In genomic region chr17:72588561-72588960, GRCh38 we compare ENCODE assay signal across 10 cellular contexts.
DNase-seq lines count a peak whose midpoint lies in the region; ATAC-seq and TF ChIP-seq lines count a peak whose summit lies in the region.
"Had no signal": no experiment of that assay in that cellular context is flagged by ENCODE, and none has a peak within 500 bp of the region (broad histone marks: within the 10 kb centered on the region; RNA-seq: fewer than 3 reads in every experiment).

No MANE protein-coding gene starts in this region.

- peak overlapping the region in 3 of 4 donors; percentile 71 to 94 (median 78) for H3K27ac ChIP-seq in Peyer's patch
- H3K27ac ChIP-seq in epithelial cell of prostate, result peak overlapping the region; percentile 88
- H3K27ac ChIP-seq: psoas muscle had no signal

- H3K4me2 ChIP-seq in skeletal muscle satellite cell (ENCODE audit: low read length), result peak overlapping the region; percentile 53

- no peak overlapping the region for H3K9ac ChIP-seq in skeletal muscle satellite cell (ENCODE audit: low read depth, low read length)

- peaks cover 0 to 13% (median 4%) of the 10 kb centered on the region in 4 donors for H3K4me1 ChIP-seq in Peyer's patch
- H3K4me1 ChIP-seq in skeletal muscle satellite cell (ENCODE audit: control insufficient read depth, insufficient read depth, low read length), result peaks cover 34% of the 10 kb centered on the region

- ATAC-seq in HG03342 (IDR thresholded peaks at IDR 0.05; ENCODE audit: unreplicated experiment) (no peak), GM21619 (IDR thresholded peaks at IDR 0.05; ENCODE audit: unreplicated experiment) (no peak)
- ATAC-seq: psoas muscle had no signal

- H3K4me3 ChIP-seq in Peyer's patch, result peak overlapping the region in 2 of 4 donors; percentile 83 to 86
- no peak overlapping the region for H3K4me3 ChIP-seq in skeletal muscle satellite cell (ENCODE audit: low read length)
- H3K4me3 ChIP-seq: psoas muscle had no signal

- DNase-seq in NCI-H146 (lab: John Stamatoyannopoulos, UW) (peak; percentile 40), NCI-H146 treated with DMSO at 0.1 percent for 48 hours (lab: John Stamatoyannopoulos, UW; ENCODE audit: unreplicated experiment) (no peak), Peyer's patch (no peak), epithelial cell of prostate (ENCODE audit: low read depth, low spot score) (no peak), NCI-H526 treated with DMSO at 0.1 percent for 48 hours (lab: John Stamatoyannopoulos, UW) (no peak)
- DNase-seq: NK-92 treated with Interleukin-12 subunit alpha and Interleukin-12 subunit beta, amount 100 ng/mL, for 24 hours; psoas muscle had no signal

- H3K27me3 ChIP-seq in Peyer's patch (no peaks in the 10 kb centered on the region), skeletal muscle satellite cell (ENCODE audit: control insufficient read depth, insufficient read depth, low read length) (no peaks in the 10 kb centered on the region)

- TF ChIP-seq CTCF in Peyer's patch (IDR thresholded peaks at IDR 0.05), result no peak

- H3K9me3 ChIP-seq in Peyer's patch, result no peaks in the 10 kb centered on the region
- no peaks in the 10 kb centered on the region for H3K9me3 ChIP-seq in skeletal muscle satellite cell (replicated peaks; ENCODE audit: low read length)
- H3K9me3 ChIP-seq: psoas muscle had no signal

- TF ChIP-seq POLR2A in Peyer's patch (IDR thresholded peaks at IDR 0.05), result no peak

- H3K36me3 ChIP-seq in Peyer's patch (no peaks in the 10 kb centered on the region), skeletal muscle satellite cell (ENCODE audit: insufficient read depth, low read length) (no peaks in the 10 kb centered on the region)
